In genomic region chr13:30306762-30307193, GRCh38 we compare ENCODE assay signal across 8 cellular contexts. TPM values are rescaled to one million over a fixed set of nuclear protein-coding genes. Genes with fewer than 3 reads are reported as not detected.
A peak's percentile ranks its signal among the peaks of the same experiment; 100 is the strongest.
DNase-seq lines count a peak whose midpoint lies in the region; ATAC-seq lines count a peak whose summit lies in the region.

No MANE protein-coding gene starts in this region.

- H3K4me1 Mint-ChIP-seq in activated CD4-positive, alpha-beta T cell treated with anti-CD3 and anti-CD28 coated beads, Interleukin-2, amount 10 ng/mL, durations not matched to agents 7 days and 5 days, result peaks cover 52% of the 10 kb centered on the region

- no peaks in the 10 kb centered on the region for H3K27me3 Mint-ChIP-seq in activated CD4-positive, alpha-beta T cell treated with anti-CD3 and anti-CD28 coated beads, Interleukin-2, amount 10 ng/mL, durations not matched to agents 7 days and 5 days

- H3K36me3 Mint-ChIP-seq in activated CD4-positive, alpha-beta T cell treated with anti-CD3 and anti-CD28 coated beads, Interleukin-2, amount 10 ng/mL, durations not matched to agents 7 days and 5 days (ENCODE audit: low read depth), result peaks cover 15% of the 10 kb centered on the region

- H3K27ac Mint-ChIP-seq in activated CD4-positive, alpha-beta T cell treated with anti-CD3 and anti-CD28 coated beads, Interleukin-2, amount 10 ng/mL, durations not matched to agents 7 days and 5 days, result peak overlapping the region; percentile 94

- CTCF ChIA-PET in activated CD4-positive, alpha-beta T cell treated with anti-CD3 and anti-CD28 coated beads, Interleukin-2, amount 10 ng/mL, durations not matched to agents 7 days and 5 days (lab: Charles Lee), result interaction anchor here (0.7 to 2.5 kb wide), 7 partner anchors 12 to 194 kb away, joined by 3 to 9 read pairs (median 3); no protein-coding TSS in a partner anchor

- ATAC-seq in GM19372 (IDR thresholded peaks at IDR 0.05; ENCODE audit: low read depth, unreplicated experiment) (peak; percentile 80), HG03520 (IDR thresholded peaks at IDR 0.05; ENCODE audit: unreplicated experiment) (peak; percentile 86)

- POLR2A ChIA-PET in activated CD4-positive, alpha-beta T cell treated with anti-CD3 and anti-CD28 coated beads, Interleukin-2, amount 10 ng/mL, durations not matched to agents 7 days and 5 days (lab: Charles Lee), result interaction anchor here (0.6 to 1.4 kb wide), 5 partner anchors 88 to 430 kb away, joined by 3 to 5 read pairs (median 3); no protein-coding TSS in a partner anchor

- H3K9me3 Mint-ChIP-seq in activated CD4-positive, alpha-beta T cell treated with anti-CD3 and anti-CD28 coated beads, Interleukin-2, amount 10 ng/mL, durations not matched to agents 7 days and 5 days, result no peaks in the 10 kb centered on the region

- peak overlapping the region; percentile 86 for H3K4me3 Mint-ChIP-seq in activated CD4-positive, alpha-beta T cell treated with anti-CD3 and anti-CD28 coated beads, Interleukin-2, amount 10 ng/mL, durations not matched to agents 7 days and 5 days

- peak in 11 of 14 donors; percentile 51 to 96 (median 91) for DNase-seq in C1 segment of cervical spinal cord (lab: John Stamatoyannopoulos, UW)
- DNase-seq in NCI-H526 treated with DMSO at 0.1 percent for 48 hours (lab: John Stamatoyannopoulos, UW), result peak; percentile 95
- peak; percentile 94 for DNase-seq in activated CD4-positive, alpha-beta T cell treated with anti-CD3 and anti-CD28 coated beads, Interleukin-2, amount 10 ng/mL, durations not matched to agents 7 days and 5 days
- DNase-seq in dedifferentiated amniotic fluid mesenchymal stem cell (ENCODE audit: extremely low spot score), result peak; percentile 92
- DNase-seq in left kidney (ENCODE audit: low read depth, low spot score), result peak; percentile 98
- peak; percentile 91 for DNase-seq in stimulated activated CD4-positive, alpha-beta T cell treated with anti-CD3 and anti-CD28 coated beads, Interleukin-1b, Interleukin-23, amount 100 ng/mL, for 48 hours

RNA-seq across cellular contexts. Expression of gene KATNAL1, which starts 0.6 kb away (rescaled TPM):
- total RNA-seq in activated CD4-positive, alpha-beta T cell treated with anti-CD3 and anti-CD28 coated beads, Interleukin-2, amount 10 ng/mL, durations not matched to agents 7 days and 5 days, result 10 to 100 TPM; 25.0 to 27.4 TPM

Comparison
In these comparisons a context has a peak if more than half of its experiments do, and no peak if none do; other contexts are left out.
1. Peak in every context shown above with its lines: DNase-seq and ATAC-seq.